Comparison of ENCODE assay signal across 10 cellular contexts in genomic region chr15:70596354-70597055, GRCh38.
A peak's percentile ranks its signal among the peaks of the same experiment; 100 is the strongest.
DNase-seq lines count a peak whose midpoint lies in the region; FAIRE-seq and TF ChIP-seq lines count a peak whose summit lies in the region.
"Had no signal": no experiment of that assay in that cellular context is flagged by ENCODE, and none has a peak within 500 bp of the region (broad histone marks: within the 10 kb centered on the region; RNA-seq: fewer than 3 reads in every experiment).

No MANE protein-coding gene starts in this region.

- H3K4me3 ChIP-seq in adipocyte (ENCODE audit: low read length) (no peak overlapping the region), kidney (ENCODE audit: low read length in 2 of 2) (no peak overlapping the region)
- H3K4me3 ChIP-seq: heart left ventricle had no signal

- no peak for FAIRE-seq in kidney (lab: Jason Lieb, UNC)

- intact Hi-C loops in kidney (cut with DNase I): no loop called here

- no peaks in the 10 kb centered on the region for H3K36me3 ChIP-seq in adipocyte (ENCODE audit: control insufficient read depth, insufficient read depth, low read length, severe bottlenecking)
- no peaks in the 10 kb centered on the region for H3K36me3 ChIP-seq in kidney (ENCODE audit: control insufficient read depth in 1 of 2, insufficient read depth in 2 of 2, low read length in 2 of 2)
- H3K36me3 ChIP-seq: heart left ventricle had no signal

- no peak for TF ChIP-seq CTCF in kidney (IDR thresholded peaks at IDR 0.05; ENCODE audit: borderline replicate concordance, extremely low read depth, insufficient read depth)

- H3K9ac ChIP-seq in adipocyte (ENCODE audit: low read length) (no peak overlapping the region), kidney (ENCODE audit: low read length in 2 of 2) (no peak overlapping the region)

- no peaks in the 10 kb centered on the region for H3K27me3 ChIP-seq in adipocyte (replicated peaks; ENCODE audit: control insufficient read depth, insufficient read depth, low read length)
- H3K27me3 ChIP-seq: heart left ventricle had no signal

- peaks cover 8% of the 10 kb centered on the region for H3K4me1 ChIP-seq in adipocyte (ENCODE audit: control insufficient read depth, insufficient read depth, low read length)
- H3K4me1 ChIP-seq in kidney (ENCODE audit: control insufficient read depth in 1 of 2, insufficient read depth in 1 of 2, low read depth in 1 of 2, low read length in 2 of 2): no peaks in the 10 kb centered on the region
- H3K4me1 ChIP-seq: heart left ventricle had no signal

- H3K9me3 ChIP-seq in adipocyte (ENCODE audit: control insufficient read depth, low read length): peaks cover 36% of the 10 kb centered on the region
- peaks cover 0 to 9% of the 10 kb centered on the region in 2 donors for H3K9me3 ChIP-seq in kidney (ENCODE audit: control insufficient read depth in 1 of 2, low read length in 2 of 2)

- peak; percentile 90 for DNase-seq in Daoy (ENCODE audit: low read depth)
- DNase-seq in HS-27A (ENCODE audit: low read depth): peak; percentile 94
- DNase-seq in adipocyte (ENCODE audit: low read depth): peak; percentile 50
- DNase-seq in kidney tubule cell (ENCODE audit: low spot score): peak; percentile 91
- DNase-seq in NCI-H510A treated with DMSO at 0.1 percent for 48 hours (lab: John Stamatoyannopoulos, UW): no peak
- no peak for DNase-seq in kidney
- DNase-seq in NCI-H146 (lab: John Stamatoyannopoulos, UW): no peak
- DNase-seq in NCI-H748 (lab: John Stamatoyannopoulos, UW; ENCODE audit: unreplicated experiment): no peak
- DNase-seq: heart left ventricle, NCI-H2171 treated with DMSO at 0.1 percent for 48 hours had no signal

- H3K27ac ChIP-seq in kidney (ENCODE audit: low read depth in 2 of 2, low read length in 2 of 2): no peak overlapping the region
- H3K27ac ChIP-seq: heart left ventricle had no signal

Comparison
In these comparisons a context has a peak if more than half of its experiments do, and no peak if none do; other contexts are left out.
1. DNase-seq: peak in Daoy (single experiment), HS-27A (single experiment), adipocyte (single experiment) and kidney tubule cell (single experiment); none in NCI-H510A treated with DMSO at 0.1 percent for 48 hours (single experiment), kidney (single experiment), NCI-H146 (single experiment) and NCI-H748 (single experiment).